22 cellular contexts compared by ENCODE assay signal in the genomic region with DNA sequence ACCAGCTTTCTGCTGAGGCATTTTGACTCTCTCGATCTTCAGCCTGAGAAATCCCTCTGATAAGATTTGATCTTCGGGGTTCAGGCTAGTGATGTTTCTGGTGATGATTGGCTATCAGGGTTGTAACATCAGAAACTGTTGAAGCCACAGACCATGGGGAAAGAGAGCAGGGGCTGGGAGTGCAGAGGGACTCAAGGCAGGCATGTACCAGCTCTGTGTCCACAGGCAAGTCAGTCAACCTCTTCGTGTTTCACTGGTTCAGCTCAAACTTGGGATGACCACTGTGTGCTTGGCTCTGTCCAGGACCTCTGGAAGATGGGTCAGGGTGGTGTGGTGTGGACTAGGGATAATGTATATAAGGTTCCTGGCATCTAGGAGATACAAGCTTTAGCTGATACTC.
"Had no signal": no experiment of that assay in that cellular context is flagged by ENCODE, and none has a peak within 500 bp of the region (broad histone marks: within the 10 kb centered on the region; RNA-seq: fewer than 3 reads in every experiment).

No MANE protein-coding gene starts in this region.

- H3K4me1 ChIP-seq: esophagus squamous epithelium, gastroesophageal sphincter, lower lobe of right lung, psoas muscle, spleen, testis had no signal

- H3K9me3 ChIP-seq: esophagus squamous epithelium, gastroesophageal sphincter, left ventricle myocardium inferior, lower lobe of right lung, psoas muscle, spleen, testis, tibial nerve had no signal

- H3K27me3 ChIP-seq: esophagus squamous epithelium, gastroesophageal sphincter, spleen, testis, tibial nerve had no signal

- H3K27ac ChIP-seq: esophagus squamous epithelium, gastroesophageal sphincter, left ventricle myocardium inferior, lower lobe of right lung, psoas muscle, spleen, testis, tibial nerve had no signal

- H3K4me3 ChIP-seq: esophagus squamous epithelium, gastroesophageal sphincter, left ventricle myocardium inferior, lower lobe of right lung, psoas muscle, spleen, testis, tibial nerve had no signal

- DNase-seq: effector memory CD8-positive, alpha-beta T cell; esophagus squamous epithelium; foreskin fibroblast; glutamatergic neuron; kidney; left cardiac atrium; left ventricle myocardium inferior; lower lobe of right lung; mesenchymal stem cell; naive thymus-derived CD4-positive, alpha-beta T cell; nephron progenitor cell; psoas muscle; spleen; stimulated activated CD4-positive, alpha-beta T cell treated with anti-CD3 and anti-CD28 coated beads, Interleukin-15, amount 100 ng/mL, for 24 hours; stimulated activated CD4-positive, alpha-beta T cell treated with anti-CD3 and anti-CD28 coated beads, Interleukin-1b, Interleukin-23, amount 100 ng/mL, for 48 hours; stimulated activated CD4-positive, alpha-beta T cell treated with anti-CD3 and anti-CD28 coated beads, Interleukin-4, amount 100 ng/mL, for 24 hours; stimulated activated naive B cell treated with anti-CD40 and anti-IgM and Interleukin-4, amounts not matched to agents 10 μg/mL and 1 μg/mL and 100 μg/mL, for 72 hours; stimulated activated naive CD8-positive, alpha-beta T cell treated with anti-CD3 and anti-CD28 coated beads, Interleukin-15, amount 100 ng/mL, for 72 hours; testis had no signal

- H3K4me1 Mint-ChIP-seq: stimulated activated naive B cell treated with anti-CD40 and anti-IgM and Interleukin-4, amounts not matched to agents 10 μg/mL and 1 μg/mL and 100 μg/mL, for 72 hours had no signal

- H3K27me3 Mint-ChIP-seq: effector memory CD8-positive, alpha-beta T cell; naive thymus-derived CD4-positive, alpha-beta T cell; stimulated activated naive B cell treated with anti-CD40 and anti-IgM and Interleukin-4, amounts not matched to agents 10 μg/mL and 1 μg/mL and 100 μg/mL, for 72 hours; stimulated activated naive CD8-positive, alpha-beta T cell treated with anti-CD3 and anti-CD28 coated beads, Interleukin-15, amount 100 ng/mL, for 72 hours had no signal

- H3K27ac Mint-ChIP-seq: effector memory CD8-positive, alpha-beta T cell; nephron progenitor cell; stimulated activated naive B cell treated with anti-CD40 and anti-IgM and Interleukin-4, amounts not matched to agents 10 μg/mL and 1 μg/mL and 100 μg/mL, for 72 hours had no signal

- ATAC-seq: effector memory CD8-positive, alpha-beta T cell; gastroesophageal sphincter; left cardiac atrium; lower lobe of right lung; naive thymus-derived CD4-positive, alpha-beta T cell; psoas muscle; sciatic nerve; stimulated activated naive B cell treated with anti-CD40 and anti-IgM and Interleukin-4, amounts not matched to agents 10 μg/mL and 1 μg/mL and 100 μg/mL, for 72 hours; stimulated activated naive CD8-positive, alpha-beta T cell treated with anti-CD3 and anti-CD28 coated beads, Interleukin-15, amount 100 ng/mL, for 72 hours had no signal

- H3K9me3 Mint-ChIP-seq: effector memory CD8-positive, alpha-beta T cell; naive thymus-derived CD4-positive, alpha-beta T cell; nephron progenitor cell; stimulated activated naive B cell treated with anti-CD40 and anti-IgM and Interleukin-4, amounts not matched to agents 10 μg/mL and 1 μg/mL and 100 μg/mL, for 72 hours; stimulated activated naive CD8-positive, alpha-beta T cell treated with anti-CD3 and anti-CD28 coated beads, Interleukin-15, amount 100 ng/mL, for 72 hours had no signal

- H3K4me3 Mint-ChIP-seq: effector memory CD8-positive, alpha-beta T cell; naive thymus-derived CD4-positive, alpha-beta T cell; nephron progenitor cell; stimulated activated naive B cell treated with anti-CD40 and anti-IgM and Interleukin-4, amounts not matched to agents 10 μg/mL and 1 μg/mL and 100 μg/mL, for 72 hours; stimulated activated naive CD8-positive, alpha-beta T cell treated with anti-CD3 and anti-CD28 coated beads, Interleukin-15, amount 100 ng/mL, for 72 hours had no signal
